In the genomic region with DNA sequence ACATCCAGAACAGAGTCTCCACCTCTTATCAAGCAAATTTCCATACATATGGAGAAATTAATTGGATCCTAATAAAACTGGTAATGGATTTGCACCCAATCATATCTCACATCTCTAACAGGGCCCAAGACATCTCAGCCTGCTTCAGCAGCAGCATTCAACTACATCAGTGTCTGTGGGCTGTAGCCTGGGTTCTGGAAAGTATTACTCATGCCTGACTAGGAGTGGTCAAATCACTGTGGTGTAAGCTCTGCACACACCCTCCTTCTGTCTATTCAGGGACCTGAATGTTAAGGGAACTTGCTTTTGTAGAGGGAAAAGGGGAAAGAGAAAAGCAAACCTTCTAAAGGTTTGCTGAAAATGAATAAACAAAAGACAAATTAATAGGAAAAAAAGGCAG, we compare ENCODE assay signal across 8 cellular contexts.
A peak's percentile ranks its signal among the peaks of the same experiment; 100 is the strongest.
DNase-seq lines count a peak whose midpoint lies in the region; ATAC-seq, FAIRE-seq and TF ChIP-seq lines count a peak whose summit lies in the region.
"Not testable (repeated sequence)": the region's sequence is repeated elsewhere in the genome, so short reads cannot be mapped to it uniquely, and the experiment has no call there.

No MANE protein-coding gene starts in this region.

- TF ChIP-seq RAD21 in GM12878 (IDR thresholded peaks at IDR 0.05; ENCODE audit: insufficient read depth, low read depth, low read length), result not testable (repeated sequence)

- CTCF ChIA-PET in GM12878 (lab: Yijun Ruan, JAX), result not testable (repeated sequence)

- not testable (repeated sequence) for H3K9ac ChIP-seq in GM12878 (ENCODE audit: control insufficient read depth, insufficient read depth, low read length)

- SMC1A ChIA-PET in GM12878 (lab: Charles Lee; ENCODE audit: uncharacterized antibody, unreplicated experiment), result not testable (repeated sequence)

- H3K36me3 ChIP-seq in GM12878 (ENCODE audit: control insufficient read depth in 2 of 2, insufficient read depth in 2 of 2, low read length in 1 of 2), result not testable (repeated sequence)

- POLR2A ChIA-PET in GM12878 (lab: Charles Lee), result not testable (repeated sequence)

- H2AFZ ChIP-seq in GM12878 (ENCODE audit: control insufficient read depth, low read depth, low read length), result not testable (repeated sequence)

- not testable (repeated sequence) for DNase-seq in GM12878 (ENCODE audit: low read depth, low spot score); stimulated activated naive CD8-positive, alpha-beta T cell treated with anti-CD3 and anti-CD28 coated beads, Interleukin-15, Interleukin-2, amounts not matched to agents 100 U/mL and 50 U/mL, for 24 hours

- not testable (repeated sequence) for BruUV-seq in GM12878 (replicated peaks; lab: Mats Ljungman, UMichigan)

- in situ Hi-C loops in GM12878 (cut with MboI), result not testable (repeated sequence)

- RAD21 ChIA-PET in GM12878 (lab: Charles Lee; ENCODE audit: unreplicated experiment), result not testable (repeated sequence)

- not testable (repeated sequence) for H3K4me3 ChIP-seq in GM12878

- H3K4me2 ChIP-seq in GM12878 (ENCODE audit: control insufficient read depth, insufficient read depth), result not testable (repeated sequence)

- not testable (repeated sequence) for FAIRE-seq in GM12878 (lab: Jason Lieb, UNC)

- not testable (repeated sequence) for TF ChIP-seq CTCF in GM12878 (IDR thresholded peaks at IDR 0.05 in 2 of 3, conservative IDR thresholded peaks at IDR 0.05 in 1 of 3; ENCODE audit: control insufficient read depth in 2 of 3, extremely low read depth in 1 of 3, insufficient read depth in 1 of 3, low read depth in 3 of 3, low read length in 3 of 3)

- H3K4me1 ChIP-seq in GM12878 (ENCODE audit: control insufficient read depth, insufficient read depth, low read length), result not testable (repeated sequence)

- H3K79me2 ChIP-seq in GM12878 (ENCODE audit: control insufficient read depth, insufficient read depth, low read length), result not testable (repeated sequence)

- peak; percentile 88 for ATAC-seq in GM18511 (IDR thresholded peaks at IDR 0.05; ENCODE audit: unreplicated experiment)
- ATAC-seq in GM19351 (IDR thresholded peaks at IDR 0.05; ENCODE audit: unreplicated experiment), result peak; percentile 66
- ATAC-seq in GM21529 (IDR thresholded peaks at IDR 0.05; ENCODE audit: unreplicated experiment), result peak; percentile 81
- peak; percentile 70 for ATAC-seq in HG02870 (IDR thresholded peaks at IDR 0.05; ENCODE audit: unreplicated experiment)
- peak; percentile 76 for ATAC-seq in HG03095 (IDR thresholded peaks at IDR 0.05; ENCODE audit: unreplicated experiment)
- peak; percentile 86 for ATAC-seq in HG03565 (IDR thresholded peaks at IDR 0.05; ENCODE audit: unreplicated experiment)
- ATAC-seq in GM12878, result peak; percentile 84
- ATAC-seq in stimulated activated naive CD8-positive, alpha-beta T cell treated with anti-CD3 and anti-CD28 coated beads, Interleukin-15, Interleukin-2, amounts not matched to agents 100 U/mL and 50 U/mL, for 24 hours, result peak; percentile 63

- H3K27ac ChIP-seq in GM12878 (ENCODE audit: control insufficient read depth, insufficient read depth), result not testable (repeated sequence)

- not testable (repeated sequence) for TF ChIP-seq POLR2A in GM12878 (IDR thresholded peaks at IDR 0.05; ENCODE audit: low read depth, low read length)

- intact Hi-C loops in GM12878 (cut with micrococcal nuclease; ENCODE audit: unreplicated experiment), result not testable (repeated sequence)

- TF ChIP-seq EP300 in GM12878 (IDR thresholded peaks at IDR 0.05; ENCODE audit: borderline replicate concordance in 1 of 2, control insufficient read depth in 1 of 2, low read depth in 2 of 2, low read length in 2 of 2), result not testable (repeated sequence)

- not testable (repeated sequence) for H4K20me1 ChIP-seq in GM12878 (ENCODE audit: control insufficient read depth, insufficient read depth)

- not testable (repeated sequence) for H3K9me3 ChIP-seq in GM12878 (replicated peaks; ENCODE audit: control insufficient read depth, insufficient read depth, low read length)

- not testable (repeated sequence) for H3K27me3 ChIP-seq in GM12878 (replicated peaks in 1 of 2; ENCODE audit: control insufficient read depth in 2 of 2, insufficient read depth in 2 of 2, low read length in 1 of 2)
